In the genomic region with DNA sequence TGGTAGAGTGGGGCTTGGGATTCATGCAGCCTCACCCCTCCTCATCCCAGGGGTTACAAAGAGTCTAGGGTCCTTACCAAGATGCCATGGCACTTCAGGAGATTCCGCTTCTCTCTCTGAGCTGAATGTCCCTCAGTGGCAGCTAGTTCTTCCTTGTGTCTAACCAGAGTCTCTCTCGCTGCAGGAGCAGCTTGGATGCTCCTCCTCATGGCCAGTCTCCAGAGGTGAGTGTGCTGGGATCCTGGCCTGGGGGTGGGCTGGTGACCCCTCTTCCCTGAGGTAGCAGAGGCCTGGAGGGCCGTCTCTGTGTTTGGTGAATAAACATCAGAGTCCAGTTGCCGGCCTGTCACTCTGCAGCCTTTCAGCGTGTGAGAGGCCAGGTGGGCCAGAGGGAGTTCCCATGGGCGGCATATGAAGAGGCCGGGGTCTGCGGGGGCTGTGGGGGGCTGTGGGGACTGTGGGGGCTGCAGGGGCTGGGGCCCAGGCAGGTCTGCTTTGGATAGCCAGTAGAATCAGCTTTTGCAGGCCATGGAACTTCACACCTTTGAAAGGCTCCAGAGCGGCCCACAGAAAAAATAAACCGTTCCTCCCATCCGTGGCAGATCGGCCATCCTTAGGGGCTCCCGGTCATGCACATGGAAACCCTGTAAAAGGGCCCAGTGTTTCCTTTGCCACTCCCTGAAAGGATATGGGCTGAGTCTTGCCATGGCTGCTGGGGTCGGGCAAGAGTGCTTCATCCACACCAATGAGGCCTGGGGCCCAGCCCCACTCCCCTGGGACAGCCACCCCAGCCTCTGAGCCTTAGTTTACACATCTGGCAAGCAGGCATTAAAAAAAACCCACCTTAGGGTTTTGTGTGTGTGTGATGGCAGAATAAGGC, we compare ENCODE assay signal across 19 cellular contexts.
A peak's percentile ranks its signal among the peaks of the same experiment; 100 is the strongest.
DNase-seq lines count a peak whose midpoint lies in the region; ATAC-seq and TF ChIP-seq lines count a peak whose summit lies in the region.
"Had no signal": no experiment of that assay in that cellular context is flagged by ENCODE, and none has a peak within 500 bp of the region (broad histone marks: within the 10 kb centered on the region; RNA-seq: fewer than 3 reads in every experiment).

No MANE protein-coding gene starts in this region.

- intact Hi-C loops in colonic mucosa (cut with DNase I), result no loop called here
- intact Hi-C loops in sigmoid colon (cut with DNase I), result no loop called here
- intact Hi-C loops in gastrocnemius medialis (cut with DNase I; ENCODE audit: low total_unique reads), result no loop called here

- H3K4me1 ChIP-seq in colonic mucosa, result peaks cover 12% of the 10 kb centered on the region
- no peaks in the 10 kb centered on the region for H3K4me1 ChIP-seq in lung (ENCODE audit: control insufficient read depth in 2 of 2, insufficient read depth in 2 of 2, low read length in 2 of 2)
- no peaks in the 10 kb centered on the region for H3K4me1 ChIP-seq in sigmoid colon
- no peaks in the 10 kb centered on the region for H3K4me1 ChIP-seq in gastrocnemius medialis

- no peak overlapping the region for H3K4me3 ChIP-seq in H7 (ENCODE audit: insufficient read depth, low read depth, low read length)
- H3K4me3 ChIP-seq in colonic mucosa, result no peak overlapping the region
- no peak overlapping the region for H3K4me3 ChIP-seq in lung
- no peak overlapping the region for H3K4me3 ChIP-seq in sigmoid colon
- no peak overlapping the region for H3K4me3 ChIP-seq in gastrocnemius medialis
- H3K4me3 ChIP-seq: MG63 had no signal

- no peak for TF ChIP-seq POLR2A in sigmoid colon (IDR thresholded peaks at IDR 0.05)
- no peak for TF ChIP-seq POLR2A in gastrocnemius medialis (IDR thresholded peaks at IDR 0.05)

- no peak for TF ChIP-seq EP300 in sigmoid colon (IDR thresholded peaks at IDR 0.05)

- no peaks in the 10 kb centered on the region for H3K27me3 ChIP-seq in H7 (ENCODE audit: control insufficient read depth, insufficient read depth, low read length)
- no peaks in the 10 kb centered on the region for H3K27me3 ChIP-seq in colonic mucosa
- no peaks in the 10 kb centered on the region for H3K27me3 ChIP-seq in lung (ENCODE audit: control insufficient read depth, insufficient read depth)
- peaks cover 0 to 4% (median 0%) of the 10 kb centered on the region in 3 donors for H3K27me3 ChIP-seq in sigmoid colon
- H3K27me3 ChIP-seq in gastrocnemius medialis, result peaks cover 0 to 12% (median 3%) of the 10 kb centered on the region in 3 donors
- H3K27me3 ChIP-seq: MG63 had no signal

- ATAC-seq in lung (ENCODE audit: insufficient read depth, low FRiP score), result no peak
- no peak for ATAC-seq in gastrocnemius medialis
- ATAC-seq in GM21825 (IDR thresholded peaks at IDR 0.05; ENCODE audit: unreplicated experiment), result no peak

- WGBS in lung, 2 donors, result 90 to 94% methylated on average over 14 of the region's 14 CpGs
- 88 to 89% methylated on average over 14 of the region's 14 CpGs for WGBS in sigmoid colon, 2 donors

- H3K27ac ChIP-seq in colonic mucosa (no peak overlapping the region), lung (ENCODE audit: low read depth in 1 of 2, low read length in 1 of 2) (no peak overlapping the region), sigmoid colon (no peak overlapping the region), gastrocnemius medialis (no peak overlapping the region)

- H3K9ac ChIP-seq in colonic mucosa (ENCODE audit: low read depth in 2 of 2, low read length in 2 of 2), result no peak overlapping the region

- H3K36me3 ChIP-seq in H7 (replicated peaks; ENCODE audit: control insufficient read depth, insufficient read depth, low read length), result no peaks in the 10 kb centered on the region
- no peaks in the 10 kb centered on the region for H3K36me3 ChIP-seq in colonic mucosa
- no peaks in the 10 kb centered on the region for H3K36me3 ChIP-seq in lung (ENCODE audit: control insufficient read depth in 2 of 2, insufficient read depth in 2 of 2, low read length in 2 of 2)
- H3K36me3 ChIP-seq in sigmoid colon, result no peaks in the 10 kb centered on the region
- no peaks in the 10 kb centered on the region for H3K36me3 ChIP-seq in gastrocnemius medialis
- H3K36me3 ChIP-seq: MG63 had no signal

- TF ChIP-seq CTCF in colonic mucosa (IDR thresholded peaks at IDR 0.05), result no peak
- no peak for TF ChIP-seq CTCF in lung (IDR thresholded peaks at IDR 0.05; ENCODE audit: control extremely low read depth, extremely low read depth)
- no peak for TF ChIP-seq CTCF in sigmoid colon (IDR thresholded peaks at IDR 0.05)
- no peak for TF ChIP-seq CTCF in gastrocnemius medialis (IDR thresholded peaks at IDR 0.05 in 4 of 5, conservative IDR thresholded peaks at IDR 0.05 in 1 of 5)

- H3K9me3 ChIP-seq in colonic mucosa (no peaks in the 10 kb centered on the region), lung (ENCODE audit: control insufficient read depth in 2 of 2, insufficient read depth in 1 of 2, low read length in 1 of 2) (no peaks in the 10 kb centered on the region), sigmoid colon (no peaks in the 10 kb centered on the region), gastrocnemius medialis (no peaks in the 10 kb centered on the region)
- H3K9me3 ChIP-seq: MG63 had no signal

- in situ Hi-C loops in gastrocnemius medialis (cut with MboI; ENCODE audit: low sequenced_read_pairs in 4 of 4), result no loop called here

- DNase-seq in H7 (peak; percentile 73), colonic mucosa (peak; percentile 11), lung (ENCODE audit: low spot score) (peak; percentile 24), sigmoid colon (peak; percentile 46), gastrocnemius medialis (no peak), NCI-H524 (lab: John Stamatoyannopoulos, UW) (no peak)
- DNase-seq in activated naive CD4-positive, alpha-beta T cell treated with Interleukin-2 at 50 U/mL for 16 hours, result no peak
- DNase-seq: C1 segment of cervical spinal cord; GOT3; Kasumi-1; MG63; NCI-H1092 treated with DMSO at 0.1 percent for 48 hours; NCI-H2081; NCI-H2171 treated with DMSO at 0.1 percent for 48 hours; NCI-H446 treated with DMSO at 0.1 percent for 48 hours; NCI-H748 treated with DMSO at 0.1 percent for 48 hours; NK-92 treated with Interleukin-12 subunit alpha and Interleukin-12 subunit beta, amount 100 ng/mL, for 24 hours; SHP77 had no signal

Comparison
In these comparisons a context has a peak if more than half of its experiments do, and no peak if none do; other contexts are left out.
1. DNase-seq: peak in H7 (single experiment), colonic mucosa (single experiment), lung (single experiment) and sigmoid colon (single experiment); none in gastrocnemius medialis (0 of 2), NCI-H524 (0 of 2) and activated naive CD4-positive, alpha-beta T cell treated with Interleukin-2 at 50 U/mL for 16 hours (single experiment).